17 cellular contexts compared by ENCODE assay signal in genomic region chr11:72470386-72470785, GRCh38.
"Had no signal": no experiment of that assay in that cellular context is flagged by ENCODE, and none has a peak within 500 bp of the region (broad histone marks: within the 10 kb centered on the region; RNA-seq: fewer than 3 reads in every experiment).

No MANE protein-coding gene starts in this region.

- H3K4me2 ChIP-seq: neural progenitor cell had no signal

- H3K4me3 ChIP-seq: lower lobe of right lung, ovary, psoas muscle, suprapubic skin had no signal

- H3K9me3 ChIP-seq: lower lobe of right lung, ovary, psoas muscle, suprapubic skin had no signal

- H3K27ac ChIP-seq: lower lobe of right lung, neural progenitor cell, ovary, psoas muscle, suprapubic skin had no signal

- H3K9ac ChIP-seq: neural progenitor cell had no signal

- H3K36me3 ChIP-seq: lower lobe of right lung, neural progenitor cell, ovary, suprapubic skin had no signal

- H3K4me1 ChIP-seq: lower lobe of right lung had no signal

- H3K27me3 ChIP-seq: ovary had no signal

- ATAC-seq: effector memory CD8-positive, alpha-beta T cell had no signal

- DNase-seq: cerebellar nuclear complex; cortex of kidney; effector memory CD8-positive, alpha-beta T cell; left ventricle myocardium superior; lower lobe of right lung; naive B cell; ovary; psoas muscle; right cardiac atrium; small intestine; stimulated activated CD4-positive, alpha-beta T cell treated with anti-CD3 and anti-CD28 coated beads, Interleukin-15, amount 100 ng/mL, for 24 hours; stimulated activated CD4-positive, alpha-beta T cell treated with anti-CD3 and anti-CD28 coated beads, Interleukin-2, amount 100 ng/mL, for 48 hours; stimulated activated naive CD4-positive, alpha-beta T cell; stimulated activated naive CD8-positive, alpha-beta T cell treated with anti-CD3 and anti-CD28 coated beads, Interleukin-15, amount 100 ng/mL, for 72 hours; trophoblast cell had no signal
